In genomic region chr4:70839537-70840093, GRCh38 we compare ENCODE assay signal across 8 cellular contexts. TPM values are rescaled to one million over a fixed set of nuclear protein-coding genes. Genes with fewer than 3 reads are reported as not detected.
A peak's percentile ranks its signal among the peaks of the same experiment; 100 is the strongest.
DNase-seq lines count a peak whose midpoint lies in the region; ATAC-seq, FAIRE-seq and TF ChIP-seq lines count a peak whose summit lies in the region.

GRSF1 (minus strand) TSS chr4:70839890; CDS start chr4:70839827, 63 bp downstream.

- peak within 1 kb of the TSS; percentile 94 for H3K4me3 Mint-ChIP-seq in WTC11

- peak; percentile 75 for ATAC-seq in GM18868 (IDR thresholded peaks at IDR 0.05; ENCODE audit: unreplicated experiment)
- peak; percentile 57 for ATAC-seq in HG03103 (IDR thresholded peaks at IDR 0.05; ENCODE audit: low read depth, unreplicated experiment)
- ATAC-seq in WTC11, result peak; percentile 92

- DNase-seq in AG08396 (ENCODE audit: low spot score), result peak; percentile 97
- DNase-seq in NCI-H2227 treated with DMSO at 0.1 percent for 48 hours (lab: John Stamatoyannopoulos, UW), result peak; percentile 55
- DNase-seq in WTC11 (ENCODE audit: low spot score), result peak; percentile 94
- DNase-seq in bronchial epithelial cell (ENCODE audit: low read depth), result peak; percentile 75
- peak; percentile 78 for DNase-seq in inferior parietal cortex (ENCODE audit: extremely low spot score)
- peak; percentile 99 for DNase-seq in spleen

- FAIRE-seq in bronchial epithelial cell (lab: Jason Lieb, UNC), result no peak

- TF ChIP-seq CTCF in WTC11 (IDR thresholded peaks at IDR 0.05) (no peak), bronchial epithelial cell (IDR thresholded peaks at IDR 0.05; ENCODE audit: insufficient read depth, low read length, severe bottlenecking) (no peak), spleen (IDR thresholded peaks at IDR 0.05 in 8 of 11, conservative IDR thresholded peaks at IDR 0.05 in 3 of 11) (peak in 1 of 11 experiments; percentile 26)

- peak within 1 kb of the TSS; percentile 91 for H3K27ac Mint-ChIP-seq in WTC11

- no peaks in the 10 kb centered on the region for H3K27me3 Mint-ChIP-seq in WTC11 (ENCODE audit: low read depth)

- intact Hi-C loops in spleen (cut with DNase I; ENCODE audit: low total_unique reads), result loop anchor here (10.0 kb wide), 2 partner anchors 135 to 165 kb away; no protein-coding TSS in a partner anchor

- H3K4me1 Mint-ChIP-seq in WTC11, result peaks cover 20% of the 10 kb centered on the region

- peak within 1 kb of the TSS; percentile 53 for H3K4me3 ChIP-seq in bronchial epithelial cell (ENCODE audit: low read depth, low read length)
- H3K4me3 ChIP-seq in spleen, result peak within 1 kb of the TSS; percentile 51 to 99 (median 84)

- POLR2A ChIA-PET in WTC11 (lab: Charles Lee), result interaction anchor here (2.1 to 3.1 kb wide), 2 partner anchors 62 to 154 kb away, joined by 14 to 18 read pairs; partner anchors contain the start of genes DCK and MOB1B

- no peaks in the 10 kb centered on the region for H3K9me3 Mint-ChIP-seq in WTC11

- H3K9me3 ChIP-seq in spleen, result no peaks in the 10 kb centered on the region

- H3K36me3 Mint-ChIP-seq in WTC11, result peaks cover 11% of the 10 kb centered on the region

- peak in 1 of 3 donors; percentile 20 for TF ChIP-seq POLR2A in spleen (IDR thresholded peaks at IDR 0.05)

- CTCF ChIA-PET in WTC11 (lab: Charles Lee), result interaction anchor here (0.5 to 2.1 kb wide), 4 partner anchors 63 to 172 kb away, joined by 3 to 6 read pairs (median 6); partner anchors contain the start of gene MOB1B

- 0 to 1% (median 1%) methylated on average over 20 to 58 of the region's 59 CpGs; no CpG with 5 or more reads in 1 of the 5 donors for WGBS in spleen, 5 donors

- H3K27ac ChIP-seq in spleen, result peak within 1 kb of the TSS; percentile 80 to 97 (median 94)

- H3K4me1 ChIP-seq in spleen, result peaks cover 14 to 51% (median 33%) of the 10 kb centered on the region in 6 donors

- peaks cover 6% of the 10 kb centered on the region for H3K36me3 ChIP-seq in bronchial epithelial cell (ENCODE audit: control insufficient read depth, insufficient read depth, low read length)
- peaks cover 0 to 15% (median 8%) of the 10 kb centered on the region in 6 donors for H3K36me3 ChIP-seq in spleen

- H3K27me3 ChIP-seq in bronchial epithelial cell (ENCODE audit: control insufficient read depth, insufficient read depth, low read length), result no peaks in the 10 kb centered on the region
- no peaks in the 10 kb centered on the region for H3K27me3 ChIP-seq in spleen (replicated peaks in 1 of 7)

TF ChIP-seq in WTC11, 78 proteins besides CTCF, POLR2A, EP300 and RAD21 (continues in another document):
- no peak; the same call in 1 of the 2 replicates for TF ChIP-seq ZNF416 (CRISPR knock-in tag; IDR thresholded peaks at IDR 0.05)
- peak; percentile 32; the same call in 1 of the 2 replicates for TF ChIP-seq MYBL2 (CRISPR knock-in tag; IDR thresholded peaks at IDR 0.05)
- no peak for TF ChIP-seq MLX (CRISPR knock-in tag; IDR thresholded peaks at IDR 0.05)
- TF ChIP-seq GABPB1 (CRISPR knock-in tag; IDR thresholded peaks at IDR 0.05), result peak; percentile 54; the same call in 1 of the 2 replicates
- 0 out of 2 replicates have a peak, but pooled peaks have one; percentile 35 for TF ChIP-seq CBFB (CRISPR knock-in tag; IDR thresholded peaks at IDR 0.05; ENCODE audit: low read depth)
- no peak for TF ChIP-seq ZNF138 (CRISPR knock-in tag; conservative IDR thresholded peaks at IDR 0.05)
- TF ChIP-seq ZNF232 (CRISPR knock-in tag; IDR thresholded peaks at IDR 0.05), result no peak
- TF ChIP-seq EMX1 (CRISPR knock-in tag; IDR thresholded peaks at IDR 0.05), result no peak
- TF ChIP-seq ATF3 (CRISPR knock-in tag; conservative IDR thresholded peaks at IDR 0.05), result no peak
- 0 out of 2 replicates have a peak, but pooled peaks have one; percentile 12 for TF ChIP-seq ESRRA (CRISPR knock-in tag; IDR thresholded peaks at IDR 0.05; ENCODE audit: borderline replicate concordance)
- TF ChIP-seq KAT7 (CRISPR knock-in tag; IDR thresholded peaks at IDR 0.05; ENCODE audit: borderline replicate concordance), result no peak
- peak; percentile 30; the same call in 1 of the 2 replicates for TF ChIP-seq USF1 (CRISPR knock-in tag; IDR thresholded peaks at IDR 0.05)
- peak; percentile 50; the same call in 1 of the 2 replicates for TF ChIP-seq FOXP1 (CRISPR knock-in tag; IDR thresholded peaks at IDR 0.05; ENCODE audit: borderline replicate concordance)
- peak; percentile 29; the same call in 1 of the 2 replicates for TF ChIP-seq ARID4B (CRISPR knock-in tag; IDR thresholded peaks at IDR 0.05; ENCODE audit: borderline replicate concordance)
- TF ChIP-seq HMGA2 (CRISPR knock-in tag; IDR thresholded peaks at IDR 0.05), result no peak
- peak; percentile 57; the same call in 1 of the 2 replicates for TF ChIP-seq FOXP4 (CRISPR knock-in tag; IDR thresholded peaks at IDR 0.05)
- peak; percentile 89; the same call in 1 of the 2 replicates for TF ChIP-seq ETV6 (CRISPR knock-in tag; IDR thresholded peaks at IDR 0.05)
- TF ChIP-seq ZNF263 (CRISPR knock-in tag; IDR thresholded peaks at IDR 0.05; ENCODE audit: low read depth), result no peak

RNA-seq across cellular contexts. Expression of gene GRSF1, which starts in this region (rescaled TPM):
- total RNA-seq in WTC11 (2021), result 84.6 to 98.5 TPM (median 84.7 TPM) in 3 replicates
- total RNA-seq in bronchial epithelial cell, result 62.7 and 78.5 TPM in 2 replicates
- 10 to 100 TPM; 38.5 to 48.2 (median 40.2) TPM for total RNA-seq in spleen
- 10 to 100 TPM; 31.1 to 37.6 (median 32.1) TPM for polyA plus RNA-seq in spleen

Comparison
In these comparisons a context has a peak if more than half of its experiments do, and no peak if none do; other contexts are left out.
1. Peak in every context shown above with its lines: DNase-seq, ATAC-seq, H3K4me3 ChIP-seq and H3K27ac ChIP-seq.